9 cellular contexts compared by ENCODE assay signal in the genomic region with DNA sequence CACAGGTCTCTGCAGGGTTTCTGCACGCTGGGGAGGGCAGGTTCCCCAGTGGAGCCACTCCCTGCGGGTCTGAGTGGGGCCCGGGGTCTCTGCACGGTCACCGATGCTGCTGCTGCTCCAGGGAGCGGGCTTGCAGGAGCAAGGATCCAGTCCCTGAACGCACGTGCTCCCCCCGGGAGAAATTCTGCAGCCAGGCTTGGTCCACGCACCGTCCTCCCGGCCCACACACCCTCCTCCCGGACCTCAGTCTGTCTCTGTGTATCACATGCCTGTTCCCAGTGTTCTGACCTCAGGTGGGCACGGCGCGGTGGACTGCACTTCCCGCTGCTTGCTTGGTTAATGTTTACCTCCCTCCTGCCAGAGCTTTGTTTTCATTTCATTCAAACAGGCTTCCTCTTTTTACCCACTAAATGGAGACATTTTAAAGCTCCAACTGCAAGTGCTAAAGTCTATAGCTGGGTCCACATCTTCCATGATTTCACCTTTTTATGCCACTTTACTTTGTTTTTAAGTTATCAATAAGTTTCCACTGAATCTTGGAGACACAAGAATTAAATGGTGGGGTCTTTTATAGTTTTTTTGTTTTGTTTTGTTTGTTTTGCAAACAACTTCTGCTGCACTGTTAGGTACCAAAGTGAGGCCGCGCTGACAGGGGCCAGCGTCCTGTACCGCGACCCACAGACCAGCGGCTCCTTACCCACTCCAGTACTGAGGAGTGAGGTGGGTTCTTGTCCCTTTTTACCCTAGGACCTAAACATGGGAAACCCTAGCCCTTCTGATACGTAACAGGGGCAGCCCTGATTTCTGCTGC.
A peak's percentile ranks its signal among the peaks of the same experiment; 100 is the strongest.
DNase-seq lines count a peak whose midpoint lies in the region; ATAC-seq, FAIRE-seq and TF ChIP-seq lines count a peak whose summit lies in the region.
"Had no signal": no experiment of that assay in that cellular context is flagged by ENCODE, and none has a peak within 500 bp of the region (broad histone marks: within the 10 kb centered on the region; RNA-seq: fewer than 3 reads in every experiment).

No MANE protein-coding gene starts in this region.

- no peaks in the 10 kb centered on the region for H3K9me3 Mint-ChIP-seq in activated T-cell treated with anti-CD3 and anti-CD28 coated beads, Interleukin-2, amount 50 U/mL, for 4 hours
- H3K9me3 Mint-ChIP-seq in activated naive CD4-positive, alpha-beta T cell treated with anti-CD3 and anti-CD28 coated beads, Interleukin-2, amount 50 U/mL, for 72 hours: no peaks in the 10 kb centered on the region

- no peak overlapping the region for H3K4me3 Mint-ChIP-seq in activated T-cell treated with anti-CD3 and anti-CD28 coated beads, Interleukin-2, amount 50 U/mL, for 4 hours

- H3K27me3 ChIP-seq in BLaER1 treated with 17β-estradiol and CSF1 and Interleukin-3, amounts not matched to agents 10 nM and 100 nM: peaks cover 69 to 92% (median 84%) of the 10 kb centered on the region in 11 experiments
- H3K27me3 ChIP-seq in liver (ENCODE audit: control insufficient read depth in 4 of 4, insufficient read depth in 4 of 4, low read length in 3 of 4) (no peaks in the 10 kb centered on the region), foreskin keratinocyte (peaks cover 67% of the 10 kb centered on the region)

- TF ChIP-seq POLR2A in H54 (IDR thresholded peaks at IDR 0.05; ENCODE audit: low read depth, low read length): no peak

- H3K4me3 ChIP-seq in BLaER1 treated with 17β-estradiol and CSF1 and Interleukin-3, amounts not matched to agents 10 nM and 100 nM: peak overlapping the region in 6 of 10 experiments; percentile 6 to 46 (median 29); a peak in 6 of 20 replicates
- no peak overlapping the region for H3K4me3 ChIP-seq in SK-N-MC
- no peak overlapping the region for H3K4me3 ChIP-seq in liver (ENCODE audit: low read depth in 1 of 3, low read length in 3 of 3)

- ATAC-seq in foreskin keratinocyte: no peak
- no peak for ATAC-seq in activated T-cell treated with anti-CD3 and anti-CD28 coated beads, Interleukin-2, amount 50 U/mL, for 4 hours
- no peak for ATAC-seq in activated naive CD4-positive, alpha-beta T cell treated with anti-CD3 and anti-CD28 coated beads, Interleukin-2, amount 50 U/mL, for 72 hours

- peaks cover 29 to 49% (median 40%) of the 10 kb centered on the region in 10 experiments for H3K4me1 ChIP-seq in BLaER1 treated with 17β-estradiol and CSF1 and Interleukin-3, amounts not matched to agents 10 nM and 100 nM
- H3K4me1 ChIP-seq in liver (ENCODE audit: control insufficient read depth in 4 of 4, insufficient read depth in 4 of 4, low read length in 3 of 4) (peaks cover 8 to 23% (median 15%) of the 10 kb centered on the region in 4 donors), foreskin keratinocyte (no peaks in the 10 kb centered on the region)

- DNase-seq in H54 (ENCODE audit: insufficient read length, low spot score) (no peak), SK-N-MC (ENCODE audit: low read depth, low spot score) (no peak), hippocampal formation (lab: John Stamatoyannopoulos, UW) (no peak), foreskin keratinocyte (no peak)
- DNase-seq in activated T-cell treated with anti-CD3 and anti-CD28 coated beads, Interleukin-2, amount 50 U/mL, for 4 hours: no peak
- DNase-seq in activated naive CD4-positive, alpha-beta T cell treated with anti-CD3 and anti-CD28 coated beads, Interleukin-2, amount 50 U/mL, for 72 hours (ENCODE audit: low spot score in 2 of 2): no peak
- DNase-seq: EL had no signal

- no peaks in the 10 kb centered on the region for H3K9me3 ChIP-seq in BLaER1 treated with 17β-estradiol and CSF1 and Interleukin-3, amounts not matched to agents 10 nM and 100 nM (replicated peaks in 1 of 11)
- no peaks in the 10 kb centered on the region for H3K9me3 ChIP-seq in SK-N-MC (ENCODE audit: low read depth, low read length)
- H3K9me3 ChIP-seq in liver (ENCODE audit: control insufficient read depth in 4 of 4, low read length in 3 of 4): no peaks in the 10 kb centered on the region

- no peak overlapping the region for H3K27ac ChIP-seq in BLaER1 treated with 17β-estradiol and CSF1 and Interleukin-3, amounts not matched to agents 10 nM and 100 nM
- 0 out of 2 replicates have a peak overlapping the region, but pooled peaks have one; percentile 7 for H3K27ac ChIP-seq in SK-N-MC
- H3K27ac ChIP-seq in liver (ENCODE audit: low read depth in 1 of 2, low read length in 2 of 2): peak overlapping the region; percentile 96
- no peak overlapping the region for H3K27ac ChIP-seq in foreskin keratinocyte

- peaks cover 4% of the 10 kb centered on the region for H3K4me1 Mint-ChIP-seq in activated T-cell treated with anti-CD3 and anti-CD28 coated beads, Interleukin-2, amount 50 U/mL, for 4 hours (ENCODE audit: low read depth)

- no peaks in the 10 kb centered on the region for H3K36me3 Mint-ChIP-seq in activated T-cell treated with anti-CD3 and anti-CD28 coated beads, Interleukin-2, amount 50 U/mL, for 4 hours (ENCODE audit: insufficient read depth)
- H3K36me3 Mint-ChIP-seq in activated naive CD4-positive, alpha-beta T cell treated with anti-CD3 and anti-CD28 coated beads, Interleukin-2, amount 50 U/mL, for 72 hours: no peaks in the 10 kb centered on the region

- H3K4me2 ChIP-seq in BLaER1 treated with 17β-estradiol and CSF1 and Interleukin-3, amounts not matched to agents 10 nM and 100 nM: peak overlapping the region; percentile 37 to 90 (median 70)

- peaks cover 12% of the 10 kb centered on the region for H3K27me3 Mint-ChIP-seq in activated T-cell treated with anti-CD3 and anti-CD28 coated beads, Interleukin-2, amount 50 U/mL, for 4 hours (ENCODE audit: low read depth)

- no peak for TF ChIP-seq RAD21 in liver (IDR thresholded peaks at IDR 0.05)

- peak overlapping the region in 2 of 11 experiments; percentile 13 to 39; a peak in 1 of 22 replicates for H3K9ac ChIP-seq in BLaER1 treated with 17β-estradiol and CSF1 and Interleukin-3, amounts not matched to agents 10 nM and 100 nM
- H3K9ac ChIP-seq in SK-N-MC (ENCODE audit: insufficient read length): no peak overlapping the region
- peak overlapping the region; percentile 39 to 75 for H3K9ac ChIP-seq in liver (ENCODE audit: low read depth in 1 of 2, low read length in 2 of 2)

- TF ChIP-seq CTCF in liver (IDR thresholded peaks at IDR 0.05; ENCODE audit: low read depth, low read length, missing input control) (no peak), foreskin keratinocyte (conservative IDR thresholded peaks at IDR 0.05) (no peak)

- peaks cover 0 to 78% (median 34%) of the 10 kb centered on the region in 11 experiments; a peak in 18 of 22 replicates for H4K20me1 ChIP-seq in BLaER1 treated with 17β-estradiol and CSF1 and Interleukin-3, amounts not matched to agents 10 nM and 100 nM

- peak; percentile 41 for FAIRE-seq in H54 (lab: Jason Lieb, UNC)

- 10% methylated on average over 24 of the region's 24 CpGs for WGBS in liver

- H3K27ac Mint-ChIP-seq in activated naive CD4-positive, alpha-beta T cell treated with anti-CD3 and anti-CD28 coated beads, Interleukin-2, amount 50 U/mL, for 72 hours: no peak overlapping the region

- H3K36me3 ChIP-seq in BLaER1 treated with 17β-estradiol and CSF1 and Interleukin-3, amounts not matched to agents 10 nM and 100 nM: no peaks in the 10 kb centered on the region
- H3K36me3 ChIP-seq in SK-N-MC (ENCODE audit: insufficient read depth, low read length) (no peaks in the 10 kb centered on the region), liver (ENCODE audit: control insufficient read depth in 4 of 4, insufficient read depth in 3 of 4, low read depth in 1 of 4, low read length in 3 of 4) (no peaks in the 10 kb centered on the region)

TF ChIP-seq in liver, 16 proteins besides CTCF, POLR2A, EP300 and RAD21 (continues in another document):
- TF ChIP-seq MAX (IDR thresholded peaks at IDR 0.05) (no peak), JUND (IDR thresholded peaks at IDR 0.05) (no peak), TAF1 (conservative IDR thresholded peaks at IDR 0.05) (no peak), EGR1 (IDR thresholded peaks at IDR 0.05; ENCODE audit: low read depth in 2 of 2) (no peak), FOXA1 (IDR thresholded peaks at IDR 0.05) (no peak)
- TF ChIP-seq, protein P1, sequence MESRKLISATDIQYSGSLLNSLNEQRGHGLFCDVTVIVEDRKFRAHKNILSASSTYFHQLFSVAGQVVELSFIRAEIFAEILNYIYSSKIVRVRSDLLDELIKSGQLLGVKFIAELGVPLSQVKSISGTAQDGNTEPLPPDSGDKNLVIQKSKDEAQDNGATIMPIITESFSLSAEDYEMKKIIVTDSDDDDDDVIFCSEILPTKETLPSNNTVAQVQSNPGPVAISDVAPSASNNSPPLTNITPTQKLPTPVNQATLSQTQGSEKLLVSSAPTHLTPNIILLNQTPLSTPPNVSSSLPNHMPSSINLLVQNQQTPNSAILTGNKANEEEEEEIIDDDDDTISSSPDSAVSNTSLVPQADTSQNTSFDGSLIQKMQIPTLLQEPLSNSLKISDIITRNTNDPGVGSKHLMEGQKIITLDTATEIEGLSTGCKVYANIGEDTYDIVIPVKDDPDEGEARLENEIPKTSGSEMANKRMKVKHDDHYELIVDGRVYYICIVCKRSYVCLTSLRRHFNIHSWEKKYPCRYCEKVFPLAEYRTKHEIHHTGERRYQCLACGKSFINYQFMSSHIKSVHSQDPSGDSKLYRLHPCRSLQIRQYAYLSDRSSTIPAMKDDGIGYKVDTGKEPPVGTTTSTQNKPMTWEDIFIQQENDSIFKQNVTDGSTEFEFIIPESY (IDR thresholded peaks at IDR 0.05): no peak

Comparison
In these comparisons a context has a peak if more than half of its experiments do, and no peak if none do; other contexts are left out.
1. H3K27ac ChIP-seq: peak in SK-N-MC (single experiment) and liver (2 of 2); none in BLaER1 treated with 17β-estradiol and CSF1 and Interleukin-3, amounts not matched to agents 10 nM and 100 nM (0 of 11) and foreskin keratinocyte (single experiment).
2. H3K4me3 ChIP-seq: peak in BLaER1 treated with 17β-estradiol and CSF1 and Interleukin-3, amounts not matched to agents 10 nM and 100 nM (6 of 10); none in SK-N-MC (single experiment) and liver (0 of 3).